1 cellular context compared by ENCODE assay signal in genomic region chr7:16776053-16776452, GRCh38.
TF ChIP-seq lines count a peak whose summit lies in the region.

No MANE protein-coding gene starts in this region.

TF ChIP-seq in GM23338, 12 proteins besides CTCF, POLR2A, EP300 and RAD21 (continued from another document):
- no peak for TF ChIP-seq ZNF462 (CRISPR knock-in tag; IDR thresholded peaks at IDR 0.05)
- no peak for TF ChIP-seq ZNF331 (CRISPR knock-in tag; IDR thresholded peaks at IDR 0.05; ENCODE audit: low read depth)
- no peak for TF ChIP-seq NANOG (IDR thresholded peaks at IDR 0.05; ENCODE audit: borderline replicate concordance)
- TF ChIP-seq, protein P1, sequence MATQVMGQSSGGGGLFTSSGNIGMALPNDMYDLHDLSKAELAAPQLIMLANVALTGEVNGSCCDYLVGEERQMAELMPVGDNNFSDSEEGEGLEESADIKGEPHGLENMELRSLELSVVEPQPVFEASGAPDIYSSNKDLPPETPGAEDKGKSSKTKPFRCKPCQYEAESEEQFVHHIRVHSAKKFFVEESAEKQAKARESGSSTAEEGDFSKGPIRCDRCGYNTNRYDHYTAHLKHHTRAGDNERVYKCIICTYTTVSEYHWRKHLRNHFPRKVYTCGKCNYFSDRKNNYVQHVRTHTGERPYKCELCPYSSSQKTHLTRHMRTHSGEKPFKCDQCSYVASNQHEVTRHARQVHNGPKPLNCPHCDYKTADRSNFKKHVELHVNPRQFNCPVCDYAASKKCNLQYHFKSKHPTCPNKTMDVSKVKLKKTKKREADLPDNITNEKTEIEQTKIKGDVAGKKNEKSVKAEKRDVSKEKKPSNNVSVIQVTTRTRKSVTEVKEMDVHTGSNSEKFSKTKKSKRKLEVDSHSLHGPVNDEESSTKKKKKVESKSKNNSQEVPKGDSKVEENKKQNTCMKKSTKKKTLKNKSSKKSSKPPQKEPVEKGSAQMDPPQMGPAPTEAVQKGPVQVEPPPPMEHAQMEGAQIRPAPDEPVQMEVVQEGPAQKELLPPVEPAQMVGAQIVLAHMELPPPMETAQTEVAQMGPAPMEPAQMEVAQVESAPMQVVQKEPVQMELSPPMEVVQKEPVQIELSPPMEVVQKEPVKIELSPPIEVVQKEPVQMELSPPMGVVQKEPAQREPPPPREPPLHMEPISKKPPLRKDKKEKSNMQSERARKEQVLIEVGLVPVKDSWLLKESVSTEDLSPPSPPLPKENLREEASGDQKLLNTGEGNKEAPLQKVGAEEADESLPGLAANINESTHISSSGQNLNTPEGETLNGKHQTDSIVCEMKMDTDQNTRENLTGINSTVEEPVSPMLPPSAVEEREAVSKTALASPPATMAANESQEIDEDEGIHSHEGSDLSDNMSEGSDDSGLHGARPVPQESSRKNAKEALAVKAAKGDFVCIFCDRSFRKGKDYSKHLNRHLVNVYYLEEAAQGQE (IDR thresholded peaks at IDR 0.05; ENCODE audit: unreplicated experiment): no peak
- TF ChIP-seq POLR2AphosphoS5 (IDR thresholded peaks at IDR 0.05; ENCODE audit: low read depth): no peak
- TF ChIP-seq ETS1 (IDR thresholded peaks at IDR 0.05): no peak
- TF ChIP-seq JUNB (IDR thresholded peaks at IDR 0.05; ENCODE audit: unreplicated experiment): no peak
- TF ChIP-seq EZH2phosphoT487 (IDR thresholded peaks at IDR 0.05; ENCODE audit: unreplicated experiment): no peak
- TF ChIP-seq CREB1 (CRISPR knock-in tag; IDR thresholded peaks at IDR 0.05; ENCODE audit: low read depth): no peak
